In the genomic region with DNA sequence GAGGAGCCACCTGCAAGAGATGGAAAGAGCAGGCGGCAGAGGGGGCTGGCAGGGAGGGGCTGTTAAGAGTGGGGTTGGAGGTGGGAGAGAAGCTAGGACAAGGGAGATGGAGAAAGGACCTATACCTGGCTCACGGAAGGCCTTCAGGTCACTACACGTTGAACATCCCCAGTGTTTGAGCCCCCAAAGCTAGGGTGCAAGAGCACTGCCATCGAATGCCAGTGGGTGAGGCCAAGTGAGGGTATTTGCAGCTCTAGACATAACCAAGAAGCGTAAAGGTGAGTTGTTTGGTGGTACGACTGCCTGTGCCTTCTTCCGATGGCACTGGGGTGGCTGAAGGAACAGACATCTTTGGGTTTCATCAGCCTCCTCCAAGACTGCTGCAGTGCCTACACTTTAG, we compare ENCODE assay signal across 1 cellular context.
TF ChIP-seq lines count a peak whose summit lies in the region.

No MANE protein-coding gene starts in this region.

TF ChIP-seq in endothelial cell of umbilical vein, 7 proteins besides CTCF, POLR2A, EP300 and RAD21:
- TF ChIP-seq POLR2AphosphoS5 (IDR thresholded peaks at IDR 0.05; ENCODE audit: insufficient read depth, low read depth, low read length) (no peak), FOS (IDR thresholded peaks at IDR 0.05; ENCODE audit: borderline replicate concordance, insufficient read depth, low read length) (no peak), MYC (IDR thresholded peaks at IDR 0.05; ENCODE audit: low read depth, low read length) (no peak), EZH2 (IDR thresholded peaks at IDR 0.05; ENCODE audit: borderline replicate concordance, low read depth, low read length, severe bottlenecking) (no peak), JUN (IDR thresholded peaks at IDR 0.05; ENCODE audit: borderline replicate concordance, insufficient read depth, insufficient read length, low read depth) (no peak), GATA2 (IDR thresholded peaks at IDR 0.05; ENCODE audit: insufficient read depth, insufficient read length, low read depth, low read length) (no peak)
- TF ChIP-seq, protein P1, sequence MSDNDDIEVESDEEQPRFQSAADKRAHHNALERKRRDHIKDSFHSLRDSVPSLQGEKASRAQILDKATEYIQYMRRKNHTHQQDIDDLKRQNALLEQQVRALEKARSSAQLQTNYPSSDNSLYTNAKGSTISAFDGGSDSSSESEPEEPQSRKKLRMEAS (IDR thresholded peaks at IDR 0.05; ENCODE audit: insufficient read depth, insufficient read length): no peak
